In the genomic region with DNA sequence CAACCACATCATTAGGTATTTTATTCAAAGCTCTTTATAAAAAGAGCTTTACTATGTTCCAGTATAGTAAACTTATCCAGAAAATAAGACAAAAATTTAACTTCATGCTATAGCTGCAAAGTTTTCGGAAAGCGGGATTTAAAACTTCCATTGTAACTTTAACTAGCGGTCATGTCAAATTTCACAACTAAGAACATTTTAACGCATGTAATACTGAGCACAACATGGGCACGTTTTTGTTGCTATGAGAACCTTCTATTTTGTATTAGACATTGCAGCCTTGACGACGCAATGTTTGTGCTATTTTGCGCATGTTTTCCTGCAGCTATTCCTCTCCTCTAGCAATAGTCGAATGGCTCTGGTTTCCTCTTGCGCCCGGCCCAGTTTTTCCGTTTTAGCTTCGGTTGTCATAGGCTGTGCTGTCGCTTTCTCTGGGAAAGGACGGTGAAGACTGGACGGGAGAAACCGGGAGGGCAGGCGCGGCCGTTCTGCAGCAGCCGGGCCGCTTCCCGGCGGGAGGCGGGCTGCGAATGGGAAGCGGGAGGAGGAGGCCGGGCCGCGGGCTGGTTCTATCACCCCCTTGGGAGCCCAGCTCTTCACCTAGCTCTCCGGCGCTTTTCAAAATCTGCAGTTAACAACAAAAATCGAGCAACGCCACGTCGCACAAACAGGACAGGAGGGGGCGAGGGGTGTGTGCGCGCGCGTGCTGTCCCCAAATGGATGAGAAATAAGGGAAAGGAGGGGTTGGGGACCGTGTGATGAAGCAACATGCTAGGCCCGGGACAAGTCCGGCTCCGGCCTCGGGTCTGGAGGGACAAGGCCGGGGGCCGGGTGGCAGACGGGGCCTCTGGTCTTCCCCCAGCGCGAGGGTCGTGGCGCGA, we compare ENCODE assay signal across 1 cellular context.
A peak's percentile ranks its signal among the peaks of the same experiment; 100 is the strongest.
TF ChIP-seq lines count a peak whose summit lies in the region.

No MANE protein-coding gene starts in this region.

TF ChIP-seq in K562, 482 proteins besides CTCF, POLR2A, EP300 and RAD21 (continued from another document and continues in another):
- TF ChIP-seq, protein P1, sequence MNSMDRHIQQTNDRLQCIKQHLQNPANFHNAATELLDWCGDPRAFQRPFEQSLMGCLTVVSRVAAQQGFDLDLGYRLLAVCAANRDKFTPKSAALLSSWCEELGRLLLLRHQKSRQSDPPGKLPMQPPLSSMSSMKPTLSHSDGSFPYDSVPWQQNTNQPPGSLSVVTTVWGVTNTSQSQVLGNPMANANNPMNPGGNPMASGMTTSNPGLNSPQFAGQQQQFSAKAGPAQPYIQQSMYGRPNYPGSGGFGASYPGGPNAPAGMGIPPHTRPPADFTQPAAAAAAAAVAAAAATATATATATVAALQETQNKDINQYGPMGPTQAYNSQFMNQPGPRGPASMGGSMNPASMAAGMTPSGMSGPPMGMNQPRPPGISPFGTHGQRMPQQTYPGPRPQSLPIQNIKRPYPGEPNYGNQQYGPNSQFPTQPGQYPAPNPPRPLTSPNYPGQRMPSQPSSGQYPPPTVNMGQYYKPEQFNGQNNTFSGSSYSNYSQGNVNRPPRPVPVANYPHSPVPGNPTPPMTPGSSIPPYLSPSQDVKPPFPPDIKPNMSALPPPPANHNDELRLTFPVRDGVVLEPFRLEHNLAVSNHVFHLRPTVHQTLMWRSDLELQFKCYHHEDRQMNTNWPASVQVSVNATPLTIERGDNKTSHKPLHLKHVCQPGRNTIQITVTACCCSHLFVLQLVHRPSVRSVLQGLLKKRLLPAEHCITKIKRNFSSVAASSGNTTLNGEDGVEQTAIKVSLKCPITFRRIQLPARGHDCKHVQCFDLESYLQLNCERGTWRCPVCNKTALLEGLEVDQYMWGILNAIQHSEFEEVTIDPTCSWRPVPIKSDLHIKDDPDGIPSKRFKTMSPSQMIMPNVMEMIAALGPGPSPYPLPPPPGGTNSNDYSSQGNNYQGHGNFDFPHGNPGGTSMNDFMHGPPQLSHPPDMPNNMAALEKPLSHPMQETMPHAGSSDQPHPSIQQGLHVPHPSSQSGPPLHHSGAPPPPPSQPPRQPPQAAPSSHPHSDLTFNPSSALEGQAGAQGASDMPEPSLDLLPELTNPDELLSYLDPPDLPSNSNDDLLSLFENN (IDR thresholded peaks at IDR 0.05; ENCODE audit: low read depth in 2 of 2, low read length in 2 of 2): 0 out of 4 replicates have a peak, but pooled peaks of 1 of the 2 experiments have one; percentile 28
- 0 out of 2 replicates have a peak, but pooled peaks have one; percentile 11 for TF ChIP-seq FOXK1 (CRISPR knock-in tag; IDR thresholded peaks at IDR 0.05; ENCODE audit: borderline replicate concordance)
- TF ChIP-seq POLR2H (tag; IDR thresholded peaks at IDR 0.05; ENCODE audit: low read depth): 0 out of 2 replicates have a peak, but pooled peaks have one; percentile 18
- peak; percentile 43; the same call in 1 of the 2 replicates for TF ChIP-seq KLF13 (tag; IDR thresholded peaks at IDR 0.05; ENCODE audit: borderline replicate concordance, low read depth)
- peak; percentile 51 for TF ChIP-seq HNRNPLL (IDR thresholded peaks at IDR 0.05; ENCODE audit: low read depth, low read length, poor library complexity, severe bottlenecking)
- TF ChIP-seq CBX3 (IDR thresholded peaks at IDR 0.05; ENCODE audit: borderline replicate concordance in 1 of 2, low read length in 2 of 2): no peak
- TF ChIP-seq PHF20 (IDR thresholded peaks at IDR 0.05; ENCODE audit: partially characterized antibody): peak; percentile 4
- TF ChIP-seq, protein P2, sequence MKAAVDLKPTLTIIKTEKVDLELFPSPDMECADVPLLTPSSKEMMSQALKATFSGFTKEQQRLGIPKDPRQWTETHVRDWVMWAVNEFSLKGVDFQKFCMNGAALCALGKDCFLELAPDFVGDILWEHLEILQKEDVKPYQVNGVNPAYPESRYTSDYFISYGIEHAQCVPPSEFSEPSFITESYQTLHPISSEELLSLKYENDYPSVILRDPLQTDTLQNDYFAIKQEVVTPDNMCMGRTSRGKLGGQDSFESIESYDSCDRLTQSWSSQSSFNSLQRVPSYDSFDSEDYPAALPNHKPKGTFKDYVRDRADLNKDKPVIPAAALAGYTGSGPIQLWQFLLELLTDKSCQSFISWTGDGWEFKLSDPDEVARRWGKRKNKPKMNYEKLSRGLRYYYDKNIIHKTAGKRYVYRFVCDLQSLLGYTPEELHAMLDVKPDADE (conservative IDR thresholded peaks at IDR 0.05; ENCODE audit: control insufficient read depth, low read depth, low read length): peak; percentile 82
- TF ChIP-seq, protein P3, sequence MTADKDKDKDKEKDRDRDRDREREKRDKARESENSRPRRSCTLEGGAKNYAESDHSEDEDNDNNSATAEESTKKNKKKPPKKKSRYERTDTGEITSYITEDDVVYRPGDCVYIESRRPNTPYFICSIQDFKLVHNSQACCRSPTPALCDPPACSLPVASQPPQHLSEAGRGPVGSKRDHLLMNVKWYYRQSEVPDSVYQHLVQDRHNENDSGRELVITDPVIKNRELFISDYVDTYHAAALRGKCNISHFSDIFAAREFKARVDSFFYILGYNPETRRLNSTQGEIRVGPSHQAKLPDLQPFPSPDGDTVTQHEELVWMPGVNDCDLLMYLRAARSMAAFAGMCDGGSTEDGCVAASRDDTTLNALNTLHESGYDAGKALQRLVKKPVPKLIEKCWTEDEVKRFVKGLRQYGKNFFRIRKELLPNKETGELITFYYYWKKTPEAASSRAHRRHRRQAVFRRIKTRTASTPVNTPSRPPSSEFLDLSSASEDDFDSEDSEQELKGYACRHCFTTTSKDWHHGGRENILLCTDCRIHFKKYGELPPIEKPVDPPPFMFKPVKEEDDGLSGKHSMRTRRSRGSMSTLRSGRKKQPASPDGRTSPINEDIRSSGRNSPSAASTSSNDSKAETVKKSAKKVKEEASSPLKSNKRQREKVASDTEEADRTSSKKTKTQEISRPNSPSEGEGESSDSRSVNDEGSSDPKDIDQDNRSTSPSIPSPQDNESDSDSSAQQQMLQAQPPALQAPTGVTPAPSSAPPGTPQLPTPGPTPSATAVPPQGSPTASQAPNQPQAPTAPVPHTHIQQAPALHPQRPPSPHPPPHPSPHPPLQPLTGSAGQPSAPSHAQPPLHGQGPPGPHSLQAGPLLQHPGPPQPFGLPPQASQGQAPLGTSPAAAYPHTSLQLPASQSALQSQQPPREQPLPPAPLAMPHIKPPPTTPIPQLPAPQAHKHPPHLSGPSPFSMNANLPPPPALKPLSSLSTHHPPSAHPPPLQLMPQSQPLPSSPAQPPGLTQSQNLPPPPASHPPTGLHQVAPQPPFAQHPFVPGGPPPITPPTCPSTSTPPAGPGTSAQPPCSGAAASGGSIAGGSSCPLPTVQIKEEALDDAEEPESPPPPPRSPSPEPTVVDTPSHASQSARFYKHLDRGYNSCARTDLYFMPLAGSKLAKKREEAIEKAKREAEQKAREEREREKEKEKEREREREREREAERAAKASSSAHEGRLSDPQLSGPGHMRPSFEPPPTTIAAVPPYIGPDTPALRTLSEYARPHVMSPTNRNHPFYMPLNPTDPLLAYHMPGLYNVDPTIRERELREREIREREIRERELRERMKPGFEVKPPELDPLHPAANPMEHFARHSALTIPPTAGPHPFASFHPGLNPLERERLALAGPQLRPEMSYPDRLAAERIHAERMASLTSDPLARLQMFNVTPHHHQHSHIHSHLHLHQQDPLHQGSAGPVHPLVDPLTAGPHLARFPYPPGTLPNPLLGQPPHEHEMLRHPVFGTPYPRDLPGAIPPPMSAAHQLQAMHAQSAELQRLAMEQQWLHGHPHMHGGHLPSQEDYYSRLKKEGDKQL (CRISPR knock-in tag; IDR thresholded peaks at IDR 0.05; ENCODE audit: borderline replicate concordance): no peak
- TF ChIP-seq FIP1L1 (IDR thresholded peaks at IDR 0.05; ENCODE audit: low read depth, low read length, poor library complexity, severe bottlenecking): no peak
- peak; percentile 23; the same call in 1 of the 2 replicates for TF ChIP-seq RAD51 (IDR thresholded peaks at IDR 0.05; ENCODE audit: borderline replicate concordance, low read depth)
- peak; percentile 27 for TF ChIP-seq GABPB1 (CRISPR knock-in tag; IDR thresholded peaks at IDR 0.05)
- TF ChIP-seq, protein P4, sequence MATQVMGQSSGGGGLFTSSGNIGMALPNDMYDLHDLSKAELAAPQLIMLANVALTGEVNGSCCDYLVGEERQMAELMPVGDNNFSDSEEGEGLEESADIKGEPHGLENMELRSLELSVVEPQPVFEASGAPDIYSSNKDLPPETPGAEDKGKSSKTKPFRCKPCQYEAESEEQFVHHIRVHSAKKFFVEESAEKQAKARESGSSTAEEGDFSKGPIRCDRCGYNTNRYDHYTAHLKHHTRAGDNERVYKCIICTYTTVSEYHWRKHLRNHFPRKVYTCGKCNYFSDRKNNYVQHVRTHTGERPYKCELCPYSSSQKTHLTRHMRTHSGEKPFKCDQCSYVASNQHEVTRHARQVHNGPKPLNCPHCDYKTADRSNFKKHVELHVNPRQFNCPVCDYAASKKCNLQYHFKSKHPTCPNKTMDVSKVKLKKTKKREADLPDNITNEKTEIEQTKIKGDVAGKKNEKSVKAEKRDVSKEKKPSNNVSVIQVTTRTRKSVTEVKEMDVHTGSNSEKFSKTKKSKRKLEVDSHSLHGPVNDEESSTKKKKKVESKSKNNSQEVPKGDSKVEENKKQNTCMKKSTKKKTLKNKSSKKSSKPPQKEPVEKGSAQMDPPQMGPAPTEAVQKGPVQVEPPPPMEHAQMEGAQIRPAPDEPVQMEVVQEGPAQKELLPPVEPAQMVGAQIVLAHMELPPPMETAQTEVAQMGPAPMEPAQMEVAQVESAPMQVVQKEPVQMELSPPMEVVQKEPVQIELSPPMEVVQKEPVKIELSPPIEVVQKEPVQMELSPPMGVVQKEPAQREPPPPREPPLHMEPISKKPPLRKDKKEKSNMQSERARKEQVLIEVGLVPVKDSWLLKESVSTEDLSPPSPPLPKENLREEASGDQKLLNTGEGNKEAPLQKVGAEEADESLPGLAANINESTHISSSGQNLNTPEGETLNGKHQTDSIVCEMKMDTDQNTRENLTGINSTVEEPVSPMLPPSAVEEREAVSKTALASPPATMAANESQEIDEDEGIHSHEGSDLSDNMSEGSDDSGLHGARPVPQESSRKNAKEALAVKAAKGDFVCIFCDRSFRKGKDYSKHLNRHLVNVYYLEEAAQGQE (CRISPR knock-in tag; IDR thresholded peaks at IDR 0.05; ENCODE audit: low read depth): 0 out of 2 replicates have a peak, but pooled peaks have one; percentile 7
- no peak for TF ChIP-seq ZNF197 (CRISPR knock-in tag; IDR thresholded peaks at IDR 0.05; ENCODE audit: low read depth)
- TF ChIP-seq NR2C2 (CRISPR knock-in tag; IDR thresholded peaks at IDR 0.05): no peak
- peak; percentile 5 for TF ChIP-seq NR2C2 (tag; IDR thresholded peaks at IDR 0.05)
- TF ChIP-seq, protein P5, sequence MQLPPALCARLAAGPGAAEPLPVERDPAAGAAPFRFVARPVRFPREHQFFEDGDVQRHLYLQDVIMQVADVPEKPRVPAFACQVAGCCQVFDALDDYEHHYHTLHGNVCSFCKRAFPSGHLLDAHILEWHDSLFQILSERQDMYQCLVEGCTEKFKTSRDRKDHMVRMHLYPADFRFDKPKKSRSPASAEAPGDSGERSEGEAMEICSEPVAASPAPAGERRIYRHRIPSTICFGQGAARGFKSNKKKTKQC (CRISPR knock-in tag; IDR thresholded peaks at IDR 0.05): peak; percentile 28; the same call in 1 of the 2 replicates
- TF ChIP-seq ZNF696 (CRISPR knock-in tag; conservative IDR thresholded peaks at IDR 0.05): no peak
- TF ChIP-seq ZNF717 (CRISPR knock-in tag; IDR thresholded peaks at IDR 0.05): no peak
- no peak for TF ChIP-seq SETDB1 (IDR thresholded peaks at IDR 0.05; ENCODE audit: low read length)
- no peak for TF ChIP-seq RHOXF2B (CRISPR knock-in tag; conservative IDR thresholded peaks at IDR 0.05)
- TF ChIP-seq, protein P6, sequence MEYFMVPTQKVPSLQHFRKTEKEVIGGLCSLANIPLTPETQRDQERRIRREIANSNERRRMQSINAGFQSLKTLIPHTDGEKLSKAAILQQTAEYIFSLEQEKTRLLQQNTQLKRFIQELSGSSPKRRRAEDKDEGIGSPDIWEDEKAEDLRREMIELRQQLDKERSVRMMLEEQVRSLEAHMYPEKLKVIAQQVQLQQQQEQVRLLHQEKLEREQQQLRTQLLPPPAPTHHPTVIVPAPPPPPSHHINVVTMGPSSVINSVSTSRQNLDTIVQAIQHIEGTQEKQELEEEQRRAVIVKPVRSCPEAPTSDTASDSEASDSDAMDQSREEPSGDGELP (CRISPR knock-in tag; IDR thresholded peaks at IDR 0.05; ENCODE audit: borderline replicate concordance): peak; percentile 58; the same call in 1 of the 2 replicates
- TF ChIP-seq, protein P7, sequence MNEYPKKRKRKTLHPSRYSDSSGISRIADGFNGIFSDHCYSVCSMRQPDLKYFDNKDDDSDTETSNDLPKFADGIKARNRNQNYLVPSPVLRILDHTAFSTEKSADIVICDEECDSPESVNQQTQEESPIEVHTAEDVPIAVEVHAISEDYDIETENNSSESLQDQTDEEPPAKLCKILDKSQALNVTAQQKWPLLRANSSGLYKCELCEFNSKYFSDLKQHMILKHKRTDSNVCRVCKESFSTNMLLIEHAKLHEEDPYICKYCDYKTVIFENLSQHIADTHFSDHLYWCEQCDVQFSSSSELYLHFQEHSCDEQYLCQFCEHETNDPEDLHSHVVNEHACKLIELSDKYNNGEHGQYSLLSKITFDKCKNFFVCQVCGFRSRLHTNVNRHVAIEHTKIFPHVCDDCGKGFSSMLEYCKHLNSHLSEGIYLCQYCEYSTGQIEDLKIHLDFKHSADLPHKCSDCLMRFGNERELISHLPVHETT (CRISPR knock-in tag; conservative IDR thresholded peaks at IDR 0.05 in 1 of 2, IDR thresholded peaks at IDR 0.05 in 1 of 2): peak in 1 of 2 experiments; percentile 3; a peak in 1 of 4 replicates
- TF ChIP-seq ZNF12 (CRISPR knock-in tag; IDR thresholded peaks at IDR 0.05): peak; percentile 47
- TF ChIP-seq MTA2 (IDR thresholded peaks at IDR 0.05; ENCODE audit: low read depth): 0 out of 2 replicates have a peak, but pooled peaks have one; percentile 6
- TF ChIP-seq NFE2L1 (tag; IDR thresholded peaks at IDR 0.05; ENCODE audit: borderline replicate concordance, low read depth): no peak
- no peak for TF ChIP-seq MECOM (CRISPR knock-in tag; IDR thresholded peaks at IDR 0.05)
- TF ChIP-seq E2F3 (CRISPR knock-in tag; IDR thresholded peaks at IDR 0.05): peak; percentile 65; the same call in 1 of the 2 replicates
- no peak for TF ChIP-seq NFATC3 (IDR thresholded peaks at IDR 0.05)
- peak; percentile 87 for TF ChIP-seq RBFOX2 (IDR thresholded peaks at IDR 0.05; ENCODE audit: low read depth, low read length)
- TF ChIP-seq MYC (IDR thresholded peaks at IDR 0.05; ENCODE audit: low read depth, low read length): peak; percentile 43; the same call in 1 of the 2 replicates
- 0 out of 2 replicates have a peak, but pooled peaks have one; percentile 26 for TF ChIP-seq MYC (CRISPR knock-in tag; IDR thresholded peaks at IDR 0.05; ENCODE audit: borderline replicate concordance, low read depth)
- TF ChIP-seq RB1 (IDR thresholded peaks at IDR 0.05; ENCODE audit: low read depth): peak; percentile 4; the same call in 1 of the 2 replicates
- peak; percentile 12 for TF ChIP-seq SMAD1 (IDR thresholded peaks at IDR 0.05; ENCODE audit: low read depth, low read length, partially characterized antibody)
- TF ChIP-seq MED1 (CRISPR knock-in tag; IDR thresholded peaks at IDR 0.05; ENCODE audit: borderline replicate concordance): no peak
- 0 out of 2 replicates have a peak, but pooled peaks have one; percentile 9 for TF ChIP-seq FOSL1 (tag; conservative IDR thresholded peaks at IDR 0.05)
- TF ChIP-seq FOXM1 (IDR thresholded peaks at IDR 0.05; ENCODE audit: low read depth): no peak
- TF ChIP-seq FOXM1 (CRISPR knock-in tag; IDR thresholded peaks at IDR 0.05; ENCODE audit: low read depth): 0 out of 2 replicates have a peak, but pooled peaks have one; percentile 53
- peak; percentile 66; the same call in 1 of the 2 replicates for TF ChIP-seq TGIF2 (CRISPR knock-in tag; IDR thresholded peaks at IDR 0.05)
